Comparison of ENCODE assay signal across 15 cellular contexts in the genomic region with DNA sequence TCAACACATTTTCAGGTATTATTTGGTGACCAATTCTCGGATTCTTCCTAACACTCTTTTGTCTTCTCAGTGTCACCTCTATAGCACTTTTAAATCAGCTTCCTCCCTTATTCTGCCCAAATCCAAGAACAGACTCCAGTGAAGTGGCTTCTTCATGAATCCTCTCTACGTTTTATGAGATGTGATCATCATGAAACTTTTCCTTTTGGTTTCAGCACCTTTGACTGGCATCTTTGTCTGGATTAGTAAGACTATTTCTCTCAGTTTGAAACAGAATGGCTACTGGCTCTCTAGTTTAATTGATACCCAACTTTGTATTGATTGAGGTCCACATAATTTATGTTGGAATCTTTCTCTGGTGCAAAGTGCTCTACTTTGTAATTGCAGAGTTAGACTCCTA.
"Had no signal": no experiment of that assay in that cellular context is flagged by ENCODE, and none has a peak within 500 bp of the region (broad histone marks: within the 10 kb centered on the region; RNA-seq: fewer than 3 reads in every experiment).

No MANE protein-coding gene starts in this region.

- H3K9me3 Mint-ChIP-seq: activated CD4-positive, alpha-beta T cell treated with anti-CD3 and anti-CD28 coated beads, Interleukin-2, amount 10 ng/mL, durations not matched to agents 24 days and 14 days; activated naive CD8-positive, alpha-beta T cell treated with anti-CD3 and anti-CD28 coated beads, Interleukin-2, amount 10 ng/mL, durations not matched to agents 7 days and 5 days; activated T-helper 1 cell treated with anti-CD3 and anti-CD28 coated beads, Interleukin-12 subunit alpha, Interleukin-12 subunit beta, Interleukin-2, Interleukin-4 antibody, amounts not matched to agents 30 ng/mL and 10 ng/mL and 1 ng/mL, durations not matched to agents 14 hours and 24 hours and 36 hours had no signal

- H3K36me3 ChIP-seq: ascending aorta, gastrocnemius medialis, left lung, prostate gland, right atrium auricular region, vagina had no signal

- H3K27me3 Mint-ChIP-seq: activated CD4-positive, alpha-beta T cell treated with anti-CD3 and anti-CD28 coated beads, Interleukin-2, amount 10 ng/mL, durations not matched to agents 24 days and 14 days; activated naive CD8-positive, alpha-beta T cell treated with anti-CD3 and anti-CD28 coated beads, Interleukin-2, amount 10 ng/mL, durations not matched to agents 7 days and 5 days; T-cell had no signal

- H3K27ac ChIP-seq: ascending aorta, coronary artery, gastrocnemius medialis, heart left ventricle, left lung, prostate gland, right atrium auricular region, stomach, vagina had no signal

- H3K4me3 ChIP-seq: ascending aorta, coronary artery, gastrocnemius medialis, heart left ventricle, left lung, prostate gland, right atrium auricular region, stomach, vagina had no signal

- H3K27me3 ChIP-seq: ascending aorta, gastrocnemius medialis, heart left ventricle, left lung, right atrium auricular region, stomach, vagina had no signal

- DNase-seq: activated CD4-positive, alpha-beta T cell treated with anti-CD3 and anti-CD28 coated beads, Interleukin-2, amount 10 ng/mL, durations not matched to agents 24 days and 14 days; activated naive CD8-positive, alpha-beta T cell treated with anti-CD3 and anti-CD28 coated beads, Interleukin-2, amount 10 ng/mL, durations not matched to agents 7 days and 5 days; gastrocnemius medialis; heart left ventricle; left lung; stimulated activated CD4-positive, alpha-beta T cell treated with anti-CD3 and anti-CD28 coated beads, Interleukin-12 subunit alpha, Interleukin-12 subunit beta, amount 100 ng/mL, for 4 hours; stimulated activated CD4-positive, alpha-beta T cell treated with anti-CD3 and anti-CD28 coated beads, Interleukin-1b, Interleukin-23, amount 100 ng/mL, for 48 hours; stomach; T-cell had no signal

- H3K9me3 ChIP-seq: ascending aorta, gastrocnemius medialis, left lung, prostate gland, stomach, vagina had no signal

- H3K4me3 Mint-ChIP-seq: activated CD4-positive, alpha-beta T cell treated with anti-CD3 and anti-CD28 coated beads, Interleukin-2, amount 10 ng/mL, durations not matched to agents 24 days and 14 days; activated naive CD8-positive, alpha-beta T cell treated with anti-CD3 and anti-CD28 coated beads, Interleukin-2, amount 10 ng/mL, durations not matched to agents 7 days and 5 days; activated T-helper 1 cell treated with anti-CD3 and anti-CD28 coated beads, Interleukin-12 subunit alpha, Interleukin-12 subunit beta, Interleukin-2, Interleukin-4 antibody, amounts not matched to agents 30 ng/mL and 10 ng/mL and 1 ng/mL, durations not matched to agents 14 hours and 24 hours and 36 hours; T-cell had no signal

- H3K27ac Mint-ChIP-seq: activated CD4-positive, alpha-beta T cell treated with anti-CD3 and anti-CD28 coated beads, Interleukin-2, amount 10 ng/mL, durations not matched to agents 24 days and 14 days; activated naive CD8-positive, alpha-beta T cell treated with anti-CD3 and anti-CD28 coated beads, Interleukin-2, amount 10 ng/mL, durations not matched to agents 7 days and 5 days; activated T-helper 1 cell treated with anti-CD3 and anti-CD28 coated beads, Interleukin-12 subunit alpha, Interleukin-12 subunit beta, Interleukin-2, Interleukin-4 antibody, amounts not matched to agents 30 ng/mL and 10 ng/mL and 1 ng/mL, durations not matched to agents 14 hours and 24 hours and 36 hours; T-cell had no signal

- H3K4me1 ChIP-seq: ascending aorta, prostate gland, right atrium auricular region, vagina had no signal
